Comparison of ENCODE assay signal across 20 cellular contexts in the genomic region with DNA sequence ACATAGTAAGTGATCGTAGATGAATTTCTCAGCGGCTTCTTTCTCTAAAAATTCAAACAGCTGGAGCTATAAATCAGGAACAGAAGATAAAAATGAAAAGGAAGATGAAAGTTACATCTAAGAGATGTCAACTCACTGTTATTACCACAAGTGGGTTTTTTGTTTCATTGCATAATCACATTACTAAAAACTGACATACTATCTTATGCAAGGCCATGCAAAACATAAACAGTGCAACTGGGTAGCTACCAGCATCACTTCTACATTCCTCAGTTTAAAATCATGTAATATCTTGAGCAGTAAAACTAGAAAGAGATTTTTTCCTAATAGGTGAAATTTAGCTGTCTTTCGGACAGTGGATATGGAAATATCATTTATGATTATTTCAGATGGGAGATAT. TPM values are rescaled to one million over a fixed set of nuclear protein-coding genes. Genes with fewer than 3 reads are reported as not detected.
A peak's percentile ranks its signal among the peaks of the same experiment; 100 is the strongest.
DNase-seq lines count a peak whose midpoint lies in the region; TF ChIP-seq lines count a peak whose summit lies in the region.
"Had no signal": no experiment of that assay in that cellular context is flagged by ENCODE, and none has a peak within 500 bp of the region (broad histone marks: within the 10 kb centered on the region; RNA-seq: fewer than 3 reads in every experiment).

No MANE protein-coding gene starts in this region.

- peaks cover 0 to 6% (median 0%) of the 10 kb centered on the region in 7 donors for H3K9me3 Mint-ChIP-seq in CD14-positive monocyte
- H3K9me3 Mint-ChIP-seq: activated CD4-positive, alpha-beta T cell treated with anti-CD3 and anti-CD28 coated beads, Interleukin-2, amount 10 ng/mL, durations not matched to agents 7 days and 5 days had no signal

- no peak for TF ChIP-seq POLR2A in NB4 (IDR thresholded peaks at IDR 0.05; ENCODE audit: extremely low read depth, insufficient read length)

- TF ChIP-seq CTCF in CD14-positive monocyte (IDR thresholded peaks at IDR 0.05) (no peak), NB4 (IDR thresholded peaks at IDR 0.05; ENCODE audit: low read depth, low read length) (no peak), cardiac fibroblast (IDR thresholded peaks at IDR 0.05; ENCODE audit: low read depth, low read length) (no peak)

- H3K4me1 Mint-ChIP-seq in CD14-positive monocyte, result peaks cover 53% of the 10 kb centered on the region
- H3K4me1 Mint-ChIP-seq: activated CD4-positive, alpha-beta T cell treated with anti-CD3 and anti-CD28 coated beads, Interleukin-2, amount 10 ng/mL, durations not matched to agents 7 days and 5 days; stimulated activated memory B cell treated with anti-CD40 and anti-IgM and Interleukin-4, amounts not matched to agents 10 μg/mL and 1 μg/mL and 100 μg/mL, for 72 hours had no signal

- intact Hi-C loops in CD14-positive monocyte (cut with micrococcal nuclease), result no loop called here

- peak overlapping the region; percentile 92 to 99 (median 98) for H3K27ac Mint-ChIP-seq in CD14-positive monocyte
- H3K27ac Mint-ChIP-seq: activated CD4-positive, alpha-beta T cell treated with anti-CD3 and anti-CD28 coated beads, Interleukin-2, amount 10 ng/mL, durations not matched to agents 7 days and 5 days; stimulated activated memory B cell treated with anti-CD40 and anti-IgM and Interleukin-4, amounts not matched to agents 10 μg/mL and 1 μg/mL and 100 μg/mL, for 72 hours had no signal

- no peak for DNase-seq in CD14-positive monocyte (ENCODE audit: low spot score)
- DNase-seq in NB4 (ENCODE audit: low read depth), result peak; percentile 25
- peak; percentile 27 to 58 for DNase-seq in cardiac fibroblast (ENCODE audit: low read depth in 2 of 2)
- peak; percentile 10 for DNase-seq in myocyte (ENCODE audit: low read depth)
- DNase-seq in hepatic stellate cell (ENCODE audit: low spot score), result no peak
- DNase-seq in activated CD4-positive, alpha-beta T cell treated with anti-CD3 and anti-CD28 coated beads, Interleukin-2, amount 50 U/mL, for 1 hour, result no peak
- no peak for DNase-seq in NCI-H2029 (lab: John Stamatoyannopoulos, UW)
- DNase-seq in cortex of kidney (lab: John Stamatoyannopoulos, UW), result no peak
- DNase-seq: activated CD4-positive, alpha-beta T cell treated with anti-CD3 and anti-CD28 coated beads, Interleukin-2, amount 10 ng/mL, durations not matched to agents 7 days and 5 days; activated naive CD4-positive, alpha-beta T cell; KBM-7; left lung; NCI-H1105 treated with DMSO at 0.1 percent for 48 hours; transverse colon had no signal

- H3K4me3 Mint-ChIP-seq in CD14-positive monocyte, result peak overlapping the region; percentile 39 to 51
- H3K4me3 Mint-ChIP-seq: activated CD4-positive, alpha-beta T cell treated with anti-CD3 and anti-CD28 coated beads, Interleukin-2, amount 10 ng/mL, durations not matched to agents 7 days and 5 days; stimulated activated memory B cell treated with anti-CD40 and anti-IgM and Interleukin-4, amounts not matched to agents 10 μg/mL and 1 μg/mL and 100 μg/mL, for 72 hours had no signal

- H3K4me3 ChIP-seq in NB4 (ENCODE audit: low read depth, low read length) (no peak overlapping the region), cardiac fibroblast (replicated peaks in 1 of 2; ENCODE audit: low read depth in 2 of 2, low read length in 2 of 2) (no peak overlapping the region)
- H3K4me3 ChIP-seq: ascending aorta, left lung, SK-N-MC, transverse colon had no signal

- H3K27me3 Mint-ChIP-seq in CD14-positive monocyte (ENCODE audit: low read depth in 3 of 3), result peaks cover 0 to 9% (median 1%) of the 10 kb centered on the region in 3 donors

- H3K36me3 Mint-ChIP-seq in CD14-positive monocyte, result no peaks in the 10 kb centered on the region
- H3K36me3 Mint-ChIP-seq: stimulated activated memory B cell treated with anti-CD40 and anti-IgM and Interleukin-4, amounts not matched to agents 10 μg/mL and 1 μg/mL and 100 μg/mL, for 72 hours had no signal

RNA-seq across cellular contexts. Expression of gene MINDY4B, which starts 14.9 kb away (rescaled TPM):
- not detected for polyA plus RNA-seq in CD14-positive monocyte
- not detected in 2 replicates for total RNA-seq in myocyte
- not detected for polyA plus RNA-seq in myocyte (2012)
- total RNA-seq: activated CD4-positive, alpha-beta T cell treated with anti-CD3 and anti-CD28 coated beads, Interleukin-2, amount 10 ng/mL, durations not matched to agents 7 days and 5 days; ascending aorta; Daoy; left lung; mononuclear cell; transverse colon had no signal
- polyA plus RNA-seq: AG04450 had no signal

Comparison
In these comparisons a context has a peak if more than half of its experiments do, and no peak if none do; other contexts are left out.
1. DNase-seq: peak in NB4 (single experiment), cardiac fibroblast (2 of 2) and myocyte (single experiment); none in CD14-positive monocyte (single experiment), hepatic stellate cell (single experiment), activated CD4-positive, alpha-beta T cell treated with anti-CD3 and anti-CD28 coated beads, Interleukin-2, amount 50 U/mL, for 1 hour (single experiment), NCI-H2029 (single experiment) and cortex of kidney (single experiment).